In genomic region chr11:62591448-62592215, GRCh38 we compare ENCODE assay signal across 8 cellular contexts. TPM values are rescaled to one million over a fixed set of nuclear protein-coding genes. Genes with fewer than 3 reads are reported as not detected.
DNase-seq lines count a peak whose midpoint lies in the region; ATAC-seq and TF ChIP-seq lines count a peak whose summit lies in the region.

Gene TUT1 (minus strand): TSS chr11:62591523. CDS start chr11:62591485, 38 bp downstream.

- 0 out of 2 replicates have a peak, but pooled peaks have one; percentile 4 for TF ChIP-seq RAD21 in IMR-90 (IDR thresholded peaks at IDR 0.05; ENCODE audit: low read length)

- H2AK9ac ChIP-seq in IMR-90 (replicated peaks; ENCODE audit: low read depth, low read length, poor library complexity): peak within 1 kb of the TSS; percentile 97

- H2BK120ac ChIP-seq in IMR-90 (ENCODE audit: low read depth, low read length): no peak within 1 kb of the TSS

- no peak within 1 kb of the TSS for H2BK15ac ChIP-seq in IMR-90 (ENCODE audit: low read depth, low read length)

- peaks cover 5% of the 10 kb centered on the region; the same call in 1 of the 2 replicates for H4K20me1 ChIP-seq in IMR-90 (ENCODE audit: insufficient read depth, low read length)

- TF ChIP-seq CTCF in IMR-90 (conservative IDR thresholded peaks at IDR 0.05; ENCODE audit: low read depth, low read length) (no peak), epithelial cell of esophagus (IDR thresholded peaks at IDR 0.05; ENCODE audit: insufficient read depth, low read depth, low read length, missing control alignments) (no peak)

- DNase-seq in DMS 273 (lab: John Stamatoyannopoulos, UW; ENCODE audit: unreplicated experiment): peak; percentile 99
- peak; percentile 99 for DNase-seq in IMR-90
- peak; percentile 99 for DNase-seq in OCI-M1 (lab: John Stamatoyannopoulos, UW)
- DNase-seq in activated T-cell treated with anti-CD3 and anti-CD28 coated beads for 24 hours (ENCODE audit: low read depth): peak; percentile 96
- DNase-seq in epithelial cell of esophagus (ENCODE audit: low read depth): peak; percentile 100
- peak; percentile 85 to 92 for DNase-seq in stimulated activated CD8-positive, alpha-beta memory T cell treated with anti-CD3 and anti-CD28 coated beads, Interleukin-4, amount 100 ng/mL, for 1 hour (ENCODE audit: low read depth in 2 of 2, low spot score in 1 of 2)

- peaks cover 6% of the 10 kb centered on the region for H3K4me1 ChIP-seq in IMR-90 (ENCODE audit: control insufficient read depth, insufficient read depth, low read length)
- peaks cover 38% of the 10 kb centered on the region for H3K4me1 ChIP-seq in mononuclear cell (ENCODE audit: insufficient read depth, low read length)

- H3K9ac ChIP-seq in IMR-90 (ENCODE audit: low read depth, low read length): peak within 1 kb of the TSS; percentile 75

- H3K9me3 ChIP-seq in IMR-90 (ENCODE audit: control insufficient read depth, insufficient read depth, low read length): no peaks in the 10 kb centered on the region
- no peaks in the 10 kb centered on the region for H3K9me3 ChIP-seq in mononuclear cell (ENCODE audit: low read depth, low read length)

- H3K9me1 ChIP-seq in IMR-90 (ENCODE audit: insufficient read depth, low read length): 0 out of 2 replicates have a peak, but pooled peaks cover 4% of the 10 kb centered on the region

- 1% methylated on average over 38 of the region's 64 CpGs; no CpG with 5 or more reads in 1 of the 2 experiments for WGBS in IMR-90 (ENCODE audit: extremely low coverage in 2 of 2, insufficient read length in 1 of 2), 2 experiments

- H2AFZ ChIP-seq in IMR-90 (replicated peaks; ENCODE audit: low read length, poor library complexity): peak within 1 kb of the TSS; percentile 96

- H3K4ac ChIP-seq in IMR-90 (ENCODE audit: low read depth, low read length): peak within 1 kb of the TSS; percentile 84

- peaks cover 38% of the 10 kb centered on the region for H3K36me3 ChIP-seq in IMR-90 (ENCODE audit: control insufficient read depth, insufficient read depth, low read length)

- peak within 1 kb of the TSS; percentile 78 for H3K14ac ChIP-seq in IMR-90 (replicated peaks; ENCODE audit: low read depth, low read length)

- intact Hi-C loops in IMR-90 (cut with micrococcal nuclease): loop anchor here (10.0 kb wide), 1 partner anchor 103 kb away; no protein-coding TSS in a partner anchor

- H3K23ac ChIP-seq in IMR-90 (ENCODE audit: low read depth, low read length): peak within 1 kb of the TSS; percentile 68

- peak within 1 kb of the TSS; percentile 73 for H3K27ac ChIP-seq in IMR-90 (ENCODE audit: insufficient read depth, low read length)

- peak within 1 kb of the TSS; percentile 53 for H2AK5ac ChIP-seq in IMR-90 (ENCODE audit: low read depth, low read length)

- H3K4me2 ChIP-seq in IMR-90 (ENCODE audit: low read depth, low read length): peak within 1 kb of the TSS; percentile 57

- BruUV-seq in IMR-90 (replicated peaks; lab: Mats Ljungman, UMichigan): no TSS peak

- CTCF ChIA-PET in IMR-90 (lab: Yijun Ruan, JAX): interaction anchor here (0.5 to 1.9 kb wide), 7 partner anchors 14 to 670 kb away, joined by 3 to 5 read pairs (median 3); partner anchors contain the start of genes B3GAT3, EML3 and ROM1

- H4K8ac ChIP-seq in IMR-90 (ENCODE audit: low read depth in 2 of 2, low read length in 2 of 2): peak within 1 kb of the TSS; percentile 52 to 93

- peak within 1 kb of the TSS; percentile 54 for H4K91ac ChIP-seq in IMR-90 (ENCODE audit: insufficient read depth, low read depth, low read length)

- peak; percentile 86 for ATAC-seq in GM21528 (IDR thresholded peaks at IDR 0.05; ENCODE audit: low FRiP score, unreplicated experiment)
- peak; percentile 97 for ATAC-seq in IMR-90 (ENCODE audit: low read depth)

- no peak within 1 kb of the TSS for H2BK20ac ChIP-seq in IMR-90 (ENCODE audit: low read depth, low read length)

- POLR2A ChIA-PET in IMR-90 (lab: Charles Lee; ENCODE audit: unreplicated experiment): interaction anchor here (0.5 to 2.2 kb wide), 10 partner anchors 10 to 205 kb away, joined by 3 to 15 read pairs (median 4); partner anchors contain the start of genes B3GAT3, C11orf98, CSKMT and EEF1G

- peak within 1 kb of the TSS; percentile 59 for H2BK5ac ChIP-seq in IMR-90 (ENCODE audit: low read depth, low read length, poor library complexity, severe bottlenecking)

- peaks cover 17 to 43% of the 10 kb centered on the region in 2 experiments for H3K79me1 ChIP-seq in IMR-90 (ENCODE audit: low read depth in 1 of 2, low read length in 2 of 2)

- H3K56ac ChIP-seq in IMR-90 (ENCODE audit: extremely low read depth, insufficient read depth, low read length): peak within 1 kb of the TSS; percentile 70

- TF ChIP-seq POLR2A in IMR-90 (IDR thresholded peaks at IDR 0.05; ENCODE audit: low read depth, low read length): peak; percentile 94

- H3K18ac ChIP-seq in IMR-90 (ENCODE audit: low read depth, low read length): no peak within 1 kb of the TSS

- in situ Hi-C loops in IMR-90 (cut with MboI; ENCODE audit: low sequenced_read_pairs): no loop called here

- H3K4me3 ChIP-seq in IMR-90 (ENCODE audit: insufficient read depth, low read depth, low read length): peak within 1 kb of the TSS; percentile 66
- peak within 1 kb of the TSS; percentile 70 for H3K4me3 ChIP-seq in epithelial cell of esophagus (ENCODE audit: low read length)
- H3K4me3 ChIP-seq in mononuclear cell (ENCODE audit: low read length): peak within 1 kb of the TSS; percentile 97

- H3K27me3 ChIP-seq in IMR-90 (ENCODE audit: control insufficient read depth, insufficient read depth, low read length) (no peaks in the 10 kb centered on the region), mononuclear cell (ENCODE audit: insufficient read depth, low read length) (no peaks in the 10 kb centered on the region)

- dilution Hi-C loops in IMR-90 (cut with HindIII; ENCODE audit: low sequenced_read_pairs, unreplicated experiment): no loop called here

- H4K5ac ChIP-seq in IMR-90 (ENCODE audit: low read depth, low read length): peak within 1 kb of the TSS; percentile 22; the same call in 1 of the 2 replicates

TF ChIP-seq in IMR-90, 13 proteins besides CTCF, POLR2A, EP300 and RAD21:
- TF ChIP-seq FOS (IDR thresholded peaks at IDR 0.05; ENCODE audit: low read depth, low read length) (no peak), ELK1 (IDR thresholded peaks at IDR 0.05; ENCODE audit: borderline replicate concordance, low read depth, low read length) (no peak), RCOR1 (IDR thresholded peaks at IDR 0.05; ENCODE audit: insufficient replicate concordance, low read length) (peak; percentile 30), MAFK (IDR thresholded peaks at IDR 0.05; ENCODE audit: low read depth, low read length) (no peak), BHLHE40 (IDR thresholded peaks at IDR 0.05; ENCODE audit: low read depth, low read length) (peak; percentile 25; the same call in 1 of the 2 replicates), NFE2L2 (IDR thresholded peaks at IDR 0.05; ENCODE audit: low read depth, low read length) (no peak), MXI1 (IDR thresholded peaks at IDR 0.05; ENCODE audit: borderline replicate concordance, low read depth, low read length) (peak; percentile 73), SMC3 (IDR thresholded peaks at IDR 0.05; ENCODE audit: low read depth, low read length) (no peak), USF2 (IDR thresholded peaks at IDR 0.05; ENCODE audit: low read depth, low read length) (no peak), CHD1 (IDR thresholded peaks at IDR 0.05; ENCODE audit: low read depth, low read length) (0 out of 2 replicates have a peak, but pooled peaks have one; percentile 67), RFX5 (IDR thresholded peaks at IDR 0.05; ENCODE audit: low read depth, low read length) (0 out of 2 replicates have a peak, but pooled peaks have one; percentile 59), MAZ (IDR thresholded peaks at IDR 0.05; ENCODE audit: borderline replicate concordance, low read depth, low read length) (peak; percentile 88; the same call in 1 of the 2 replicates), CEBPB (IDR thresholded peaks at IDR 0.05; ENCODE audit: low read depth, low read length) (peak; percentile 19; the same call in 1 of the 2 replicates)

RNA-seq across cellular contexts. Expression of gene TUT1, which starts in this region (rescaled TPM):
- 3.3 and 4.3 TPM in 2 replicates for total RNA-seq in IMR-90 (2012; rRNA removed)
- 10.1 TPM in 2 replicates for polyA plus RNA-seq in IMR-90 (2012; rRNA removed)
- 8.4 and 9.3 TPM in 2 replicates for polyA plus RNA-seq in IMR-90 (2012; cell fraction: cytosol; rRNA removed)
- polyA plus RNA-seq in IMR-90 (2012; cell fraction: nucleus; rRNA removed; ENCODE audit: low replicate concordance): 42.6 and 48.7 TPM in 2 replicates
- 3.3 TPM for total RNA-seq in mononuclear cell

Comparison
In these comparisons a context has a peak if more than half of its experiments do, and no peak if none do; other contexts are left out.
1. Peak in every context shown above with its lines: DNase-seq, ATAC-seq, H3K4me3 ChIP-seq and H3K27ac ChIP-seq.